ENCODE assay signal across 1 cellular context in genomic region chr22:20281891-20282290, GRCh38.
TF ChIP-seq lines count a peak whose summit lies in the region.

No MANE protein-coding gene starts in this region.

TF ChIP-seq in K562, 482 proteins besides CTCF, POLR2A, EP300 and RAD21 (continued from another document):
- peak; percentile 38; the same call in 1 of the 2 replicates for TF ChIP-seq GABPB1 (CRISPR knock-in tag; IDR thresholded peaks at IDR 0.05)
- TF ChIP-seq UBTF (IDR thresholded peaks at IDR 0.05; ENCODE audit: borderline replicate concordance in 1 of 2, low read depth in 2 of 2, low read length in 2 of 2) = peak in 1 of 2 experiments; percentile 36; a peak in 1 of 4 replicates
- TF ChIP-seq THAP7 (CRISPR knock-in tag; IDR thresholded peaks at IDR 0.05) = no peak
- 0 out of 2 replicates have a peak, but pooled peaks have one; percentile 56 for TF ChIP-seq TAF15 (IDR thresholded peaks at IDR 0.05; ENCODE audit: low read depth, low read length)
TF ChIP-seq in K562: peak in this region for 5.
